ENCODE assay signal across 1 cellular context in genomic region chr9:96483733-96484240, GRCh38.
TF ChIP-seq lines count a peak whose summit lies in the region.

No MANE protein-coding gene starts in this region.

TF ChIP-seq in SK-N-SH, 30 proteins besides CTCF, POLR2A, EP300 and RAD21 (continued from another document):
- TF ChIP-seq SIN3A (IDR thresholded peaks at IDR 0.05; ENCODE audit: borderline replicate concordance, low read depth, low read length) (no peak), RXRA (IDR thresholded peaks at IDR 0.05; ENCODE audit: borderline replicate concordance, low read depth) (no peak), USF2 (IDR thresholded peaks at IDR 0.05; ENCODE audit: borderline replicate concordance, low read depth, low read length) (no peak)
